ENCODE assay signal across 1 cellular context in genomic region chr20:4449977-4450715, GRCh38.
TF ChIP-seq lines count a peak whose summit lies in the region.

No MANE protein-coding gene starts in this region.

TF ChIP-seq in GM23338, 12 proteins besides CTCF, POLR2A, EP300 and RAD21 (continued from another document):
- TF ChIP-seq CREB1 (CRISPR knock-in tag; IDR thresholded peaks at IDR 0.05; ENCODE audit: low read depth) (no peak), JUNB (IDR thresholded peaks at IDR 0.05; ENCODE audit: unreplicated experiment) (no peak), ZNF331 (CRISPR knock-in tag; IDR thresholded peaks at IDR 0.05; ENCODE audit: low read depth) (no peak), POLR2AphosphoS5 (IDR thresholded peaks at IDR 0.05; ENCODE audit: low read depth) (no peak), STAT1 (IDR thresholded peaks at IDR 0.05; ENCODE audit: unreplicated experiment) (no peak), ETS1 (IDR thresholded peaks at IDR 0.05) (no peak), EZH2 (IDR thresholded peaks at IDR 0.05; ENCODE audit: low read depth, unreplicated experiment) (no peak), REST (IDR thresholded peaks at IDR 0.05; ENCODE audit: unreplicated experiment) (no peak), NANOG (IDR thresholded peaks at IDR 0.05; ENCODE audit: borderline replicate concordance) (no peak), EZH2phosphoT487 (IDR thresholded peaks at IDR 0.05; ENCODE audit: unreplicated experiment) (no peak)
- TF ChIP-seq, protein P1, sequence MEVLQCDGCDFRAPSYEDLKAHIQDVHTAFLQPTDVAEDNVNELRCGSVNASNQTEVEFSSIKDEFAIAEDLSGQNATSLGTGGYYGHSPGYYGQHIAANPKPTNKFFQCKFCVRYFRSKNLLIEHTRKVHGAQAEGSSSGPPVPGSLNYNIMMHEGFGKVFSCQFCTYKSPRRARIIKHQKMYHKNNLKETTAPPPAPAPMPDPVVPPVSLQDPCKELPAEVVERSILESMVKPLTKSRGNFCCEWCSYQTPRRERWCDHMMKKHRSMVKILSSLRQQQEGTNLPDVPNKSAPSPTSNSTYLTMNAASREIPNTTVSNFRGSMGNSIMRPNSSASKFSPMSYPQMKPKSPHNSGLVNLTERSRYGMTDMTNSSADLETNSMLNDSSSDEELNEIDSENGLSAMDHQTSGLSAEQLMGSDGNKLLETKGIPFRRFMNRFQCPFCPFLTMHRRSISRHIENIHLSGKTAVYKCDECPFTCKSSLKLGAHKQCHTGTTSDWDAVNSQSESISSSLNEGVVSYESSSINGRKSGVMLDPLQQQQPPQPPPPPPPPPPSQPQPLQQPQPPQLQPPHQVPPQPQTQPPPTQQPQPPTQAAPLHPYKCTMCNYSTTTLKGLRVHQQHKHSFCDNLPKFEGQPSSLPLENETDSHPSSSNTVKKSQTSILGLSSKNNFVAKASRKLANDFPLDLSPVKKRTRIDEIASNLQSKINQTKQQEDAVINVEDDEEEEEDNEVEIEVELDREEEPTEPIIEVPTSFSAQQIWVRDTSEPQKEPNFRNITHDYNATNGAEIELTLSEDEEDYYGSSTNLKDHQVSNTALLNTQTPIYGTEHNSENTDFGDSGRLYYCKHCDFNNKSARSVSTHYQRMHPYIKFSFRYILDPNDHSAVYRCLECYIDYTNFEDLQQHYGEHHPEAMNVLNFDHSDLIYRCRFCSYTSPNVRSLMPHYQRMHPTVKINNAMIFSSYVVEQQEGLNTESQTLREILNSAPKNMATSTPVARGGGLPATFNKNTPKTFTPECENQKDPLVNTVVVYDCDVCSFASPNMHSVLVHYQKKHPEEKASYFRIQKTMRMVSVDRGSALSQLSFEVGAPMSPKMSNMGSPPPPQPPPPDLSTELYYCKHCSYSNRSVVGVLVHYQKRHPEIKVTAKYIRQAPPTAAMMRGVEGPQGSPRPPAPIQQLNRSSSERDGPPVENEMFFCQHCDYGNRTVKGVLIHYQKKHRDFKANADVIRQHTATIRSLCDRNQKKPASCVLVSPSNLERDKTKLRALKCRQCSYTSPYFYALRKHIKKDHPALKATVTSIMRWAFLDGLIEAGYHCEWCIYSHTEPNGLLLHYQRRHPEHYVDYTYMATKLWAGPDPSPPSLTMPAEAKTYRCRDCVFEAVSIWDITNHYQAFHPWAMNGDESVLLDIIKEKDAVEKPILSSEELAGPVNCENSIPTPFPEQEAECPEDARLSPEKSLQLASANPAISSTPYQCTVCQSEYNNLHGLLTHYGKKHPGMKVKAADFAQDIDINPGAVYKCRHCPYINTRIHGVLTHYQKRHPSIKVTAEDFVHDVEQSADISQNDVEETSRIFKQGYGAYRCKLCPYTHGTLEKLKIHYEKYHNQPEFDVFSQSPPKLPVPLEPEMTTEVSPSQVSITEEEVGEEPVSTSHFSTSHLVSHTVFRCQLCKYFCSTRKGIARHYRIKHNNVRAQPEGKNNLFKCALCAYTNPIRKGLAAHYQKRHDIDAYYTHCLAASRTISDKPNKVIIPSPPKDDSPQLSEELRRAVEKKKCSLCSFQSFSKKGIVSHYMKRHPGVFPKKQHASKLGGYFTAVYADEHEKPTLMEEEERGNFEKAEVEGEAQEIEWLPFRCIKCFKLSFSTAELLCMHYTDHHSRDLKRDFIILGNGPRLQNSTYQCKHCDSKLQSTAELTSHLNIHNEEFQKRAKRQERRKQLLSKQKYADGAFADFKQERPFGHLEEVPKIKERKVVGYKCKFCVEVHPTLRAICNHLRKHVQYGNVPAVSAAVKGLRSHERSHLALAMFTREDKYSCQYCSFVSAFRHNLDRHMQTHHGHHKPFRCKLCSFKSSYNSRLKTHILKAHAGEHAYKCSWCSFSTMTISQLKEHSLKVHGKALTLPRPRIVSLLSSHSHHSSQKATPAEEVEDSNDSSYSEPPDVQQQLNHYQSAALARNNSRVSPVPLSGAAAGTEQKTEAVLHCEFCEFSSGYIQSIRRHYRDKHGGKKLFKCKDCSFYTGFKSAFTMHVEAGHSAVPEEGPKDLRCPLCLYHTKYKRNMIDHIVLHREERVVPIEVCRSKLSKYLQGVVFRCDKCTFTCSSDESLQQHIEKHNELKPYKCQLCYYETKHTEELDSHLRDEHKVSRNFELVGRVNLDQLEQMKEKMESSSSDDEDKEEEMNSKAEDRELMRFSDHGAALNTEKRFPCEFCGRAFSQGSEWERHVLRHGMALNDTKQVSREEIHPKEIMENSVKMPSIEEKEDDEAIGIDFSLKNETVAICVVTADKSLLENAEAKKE (CRISPR knock-in tag; IDR thresholded peaks at IDR 0.05), result no peak
